In the genomic region with DNA sequence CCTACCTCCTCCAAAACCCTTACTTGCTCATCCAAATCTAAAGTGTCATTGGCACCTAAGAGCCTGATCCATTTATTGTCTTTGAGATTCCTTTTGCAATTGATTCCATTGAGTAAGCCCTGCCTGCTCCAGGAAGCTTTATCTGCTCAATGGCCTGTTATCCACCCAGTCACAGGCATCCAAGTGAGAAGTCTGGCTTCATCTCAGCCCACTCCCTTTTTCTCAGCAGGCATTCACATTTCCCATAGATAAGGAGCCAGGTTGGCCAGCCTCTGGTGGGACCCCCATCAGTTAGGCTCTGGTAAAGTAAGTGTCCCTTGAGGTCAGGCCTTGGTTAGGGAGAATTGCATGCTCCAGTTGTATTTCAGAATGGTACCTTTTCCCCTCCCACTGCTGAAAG, we compare ENCODE assay signal across 23 cellular contexts.
"Had no signal": no experiment of that assay in that cellular context is flagged by ENCODE, and none has a peak within 500 bp of the region (broad histone marks: within the 10 kb centered on the region; RNA-seq: fewer than 3 reads in every experiment).

No MANE protein-coding gene starts in this region.

- DNase-seq: Kasumi-1, MM.1S, NCI-H1092 treated with DMSO at 0.1 percent for 48 hours, NCI-H1436, NCI-H187, NCI-H2029, NCI-H2081 treated with DMSO at 0.1 percent for 48 hours, NCI-H2171, NCI-H226, NCI-H446, NCI-H510A, NCI-H69, NCI-H774, RPMI8226, SIG-M5 had no signal

- H3K4me3 Mint-ChIP-seq: IgD-negative memory B cell had no signal

- H3K27ac ChIP-seq: HL-60, KMS-11, SJSA1, SK-N-MC had no signal

- FAIRE-seq: HTR-8/SVneo, K562, RCC 7860 had no signal

- H3K27me3 ChIP-seq: SJSA1 had no signal

- H3K9ac ChIP-seq: KMS-11 had no signal

- H3K4me3 ChIP-seq: K562, SJSA1, SK-N-MC had no signal

- H3K36me3 ChIP-seq: SJSA1 had no signal

- H3K4me1 Mint-ChIP-seq: IgD-negative memory B cell had no signal

- H3K27ac Mint-ChIP-seq: IgD-negative memory B cell had no signal

- H3K4me1 ChIP-seq: SJSA1 had no signal

- ATAC-seq: K562 had no signal

- H3K9me3 ChIP-seq: SJSA1 had no signal

- H3K27me3 Mint-ChIP-seq: IgD-negative memory B cell had no signal
